Comparison of ENCODE assay signal across 25 cellular contexts in the genomic region with DNA sequence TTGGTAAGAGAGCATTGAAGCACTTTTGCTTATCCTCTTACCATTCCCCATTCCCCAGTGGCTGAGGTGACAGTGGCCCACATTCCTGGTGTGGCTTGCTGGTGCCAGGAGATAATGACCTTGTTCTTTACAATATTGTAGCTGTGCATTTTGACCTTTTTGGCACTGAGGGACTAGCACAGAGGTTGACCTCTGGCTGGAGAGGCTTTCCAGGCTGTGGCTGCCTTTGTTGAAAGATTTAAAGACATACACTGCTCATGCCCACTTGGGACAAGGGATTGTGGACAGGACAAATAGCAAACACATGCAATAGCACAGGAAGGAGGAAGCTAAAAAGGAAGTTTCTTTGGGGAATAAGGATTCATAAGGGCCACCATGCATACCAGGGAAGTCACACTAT.
"Had no signal": no experiment of that assay in that cellular context is flagged by ENCODE, and none has a peak within 500 bp of the region (broad histone marks: within the 10 kb centered on the region; RNA-seq: fewer than 3 reads in every experiment).

No MANE protein-coding gene starts in this region.

- H3K4me1 Mint-ChIP-seq: memory B cell; stimulated activated memory B cell treated with anti-CD40 and anti-IgM and Interleukin-4, amounts not matched to agents 10 μg/mL and 1 μg/mL and 100 μg/mL, for 72 hours had no signal

- H3K27ac ChIP-seq: epithelial cell of prostate, gastrocnemius medialis, pancreas, testis, tibial artery had no signal

- H3K9me3 ChIP-seq: gastrocnemius medialis, pancreas, testis, tibial artery had no signal

- H3K27me3 ChIP-seq: gastrocnemius medialis, pancreas, testis, tibial artery had no signal

- H3K4me1 ChIP-seq: gastrocnemius medialis, pancreas, testis had no signal

- H3K4me3 ChIP-seq: dorsolateral prefrontal cortex, gastrocnemius medialis, lung, pancreas, smooth muscle cell, testis, tibial artery had no signal

- H3K27me3 Mint-ChIP-seq: memory B cell; stimulated activated memory B cell treated with anti-CD40 and anti-IgM and Interleukin-4, amounts not matched to agents 10 μg/mL and 1 μg/mL and 100 μg/mL, for 72 hours; type B pancreatic cell had no signal

- H3K4me3 Mint-ChIP-seq: memory B cell; natural killer cell; stimulated activated memory B cell treated with anti-CD40 and anti-IgM and Interleukin-4, amounts not matched to agents 10 μg/mL and 1 μg/mL and 100 μg/mL, for 72 hours; type B pancreatic cell had no signal

- H3K36me3 Mint-ChIP-seq: natural killer cell had no signal

- H3K9me3 Mint-ChIP-seq: memory B cell; natural killer cell; stimulated activated memory B cell treated with anti-CD40 and anti-IgM and Interleukin-4, amounts not matched to agents 10 μg/mL and 1 μg/mL and 100 μg/mL, for 72 hours; type B pancreatic cell had no signal

- H3K27ac Mint-ChIP-seq: memory B cell; stimulated activated memory B cell treated with anti-CD40 and anti-IgM and Interleukin-4, amounts not matched to agents 10 μg/mL and 1 μg/mL and 100 μg/mL, for 72 hours; type B pancreatic cell had no signal

- H3K36me3 ChIP-seq: gastrocnemius medialis, pancreas had no signal

- DNase-seq: central memory CD4-positive, alpha-beta T cell; dorsolateral prefrontal cortex; effector CD4-positive, alpha-beta T cell; foreskin fibroblast; gastrocnemius medialis; head of caudate nucleus; hippocampal formation; left cardiac atrium; natural killer cell; occipital lobe; pancreas; stimulated activated CD4-positive, alpha-beta T cell treated with anti-CD3 and anti-CD28 coated beads, Interleukin-12 subunit alpha, Interleukin-12 subunit beta, amount 100 ng/mL, for 4 hours; stimulated activated CD4-positive, alpha-beta T cell treated with anti-CD3 and anti-CD28 coated beads, Interleukin-1b, Interleukin-23, amount 100 ng/mL, for 48 hours; stimulated activated CD4-positive, alpha-beta T cell treated with anti-CD3 and anti-CD28 coated beads, Interleukin-4, amount 100 ng/mL, for 1 hour; stimulated activated naive CD8-positive, alpha-beta T cell treated with anti-CD3 and anti-CD28 coated beads, Interleukin-15, Interleukin-2, amounts not matched to agents 100 U/mL and 50 U/mL, for 24 hours; substantia nigra; testis; tibial artery had no signal

- ATAC-seq: esophagus mucosa; gastrocnemius medialis; natural killer cell; pancreas; stimulated activated memory B cell treated with anti-CD40 and anti-IgM and Interleukin-4, amounts not matched to agents 10 μg/mL and 1 μg/mL and 100 μg/mL, for 72 hours; stimulated activated naive CD8-positive, alpha-beta T cell treated with anti-CD3 and anti-CD28 coated beads, Interleukin-15, Interleukin-2, amounts not matched to agents 100 U/mL and 50 U/mL, for 24 hours had no signal
